In genomic region chr21:5123655-5124054, GRCh38 we compare ENCODE assay signal across 7 cellular contexts.
DNase-seq lines count a peak whose midpoint lies in the region; ATAC-seq and TF ChIP-seq lines count a peak whose summit lies in the region.
"Not testable (repeated sequence)": the region's sequence is repeated elsewhere in the genome, so short reads cannot be mapped to it uniquely, and the experiment has no call there.

No MANE protein-coding gene starts in this region.

- not testable (repeated sequence) for H3K27ac Mint-ChIP-seq in activated CD4-positive, alpha-beta T cell treated with anti-CD3 and anti-CD28 coated beads for 36 hours; naive thymus-derived CD8-positive, alpha-beta T cell

- H3K4me3 Mint-ChIP-seq in activated CD4-positive, alpha-beta T cell treated with anti-CD3 and anti-CD28 coated beads for 36 hours; naive thymus-derived CD8-positive, alpha-beta T cell: not testable (repeated sequence)

- not testable (repeated sequence) for H3K4me3 ChIP-seq in fibroblast of mammary gland (ENCODE audit: control insufficient read depth, low read depth, low read length)

- H3K4me1 Mint-ChIP-seq in activated CD4-positive, alpha-beta T cell treated with anti-CD3 and anti-CD28 coated beads for 36 hours; naive thymus-derived CD8-positive, alpha-beta T cell: not testable (repeated sequence)

- POLR2A ChIA-PET in activated CD4-positive, alpha-beta T cell treated with anti-CD3 and anti-CD28 coated beads for 36 hours (lab: Charles Lee); naive thymus-derived CD8-positive, alpha-beta T cell (lab: Charles Lee): not testable (repeated sequence)

- not testable (repeated sequence) for H3K36me3 Mint-ChIP-seq in activated CD4-positive, alpha-beta T cell treated with anti-CD3 and anti-CD28 coated beads for 36 hours (ENCODE audit: low read depth); naive thymus-derived CD8-positive, alpha-beta T cell

- H3K27me3 Mint-ChIP-seq in activated CD4-positive, alpha-beta T cell treated with anti-CD3 and anti-CD28 coated beads for 36 hours; naive thymus-derived CD8-positive, alpha-beta T cell: not testable (repeated sequence)

- intact Hi-C loops in activated CD4-positive, alpha-beta T cell treated with anti-CD3 and anti-CD28 coated beads for 36 hours (cut with DNase I, micrococcal nuclease) = not testable (repeated sequence)

- not testable (repeated sequence) for H3K9me3 Mint-ChIP-seq in activated CD4-positive, alpha-beta T cell treated with anti-CD3 and anti-CD28 coated beads for 36 hours (ENCODE audit: low read depth); naive thymus-derived CD8-positive, alpha-beta T cell

- ATAC-seq in GM18867 (IDR thresholded peaks at IDR 0.05; ENCODE audit: unreplicated experiment) (peak; percentile 43), HG03108 (IDR thresholded peaks at IDR 0.05; ENCODE audit: unreplicated experiment) (peak; percentile 46)
- ATAC-seq in activated CD4-positive, alpha-beta T cell treated with anti-CD3 and anti-CD28 coated beads for 36 hours = peak; percentile 56
- peak; percentile 40 to 42 for ATAC-seq in naive thymus-derived CD8-positive, alpha-beta T cell

- peak; percentile 13 for TF ChIP-seq CTCF in fibroblast of mammary gland (conservative IDR thresholded peaks at IDR 0.05; ENCODE audit: control insufficient read depth, insufficient read depth, low read depth, low read length)

- CTCF ChIA-PET in activated CD4-positive, alpha-beta T cell treated with anti-CD3 and anti-CD28 coated beads for 36 hours (lab: Charles Lee) = not testable (repeated sequence)

- peak; percentile 88 for DNase-seq in activated CD4-positive, alpha-beta T cell treated with anti-CD3 and anti-CD28 coated beads for 36 hours
- peak; percentile 81 for DNase-seq in activated naive CD4-positive, alpha-beta T cell treated with Interleukin-2 at 50 U/mL for 16 hours
- not testable (repeated sequence) for DNase-seq in fibroblast of mammary gland (ENCODE audit: low read depth)
- DNase-seq in naive thymus-derived CD8-positive, alpha-beta T cell = peak; percentile 48 to 81 (median 60)
- DNase-seq in stimulated activated CD4-positive, alpha-beta T cell treated with anti-CD3 and anti-CD28 coated beads, TNF-alpha, amount 100 ng/mL, for 24 hours (ENCODE audit: low read depth in 3 of 3) = peak; percentile 40 to 78 (median 45)
